Comparison of ENCODE assay signal across 8 cellular contexts in the genomic region with DNA sequence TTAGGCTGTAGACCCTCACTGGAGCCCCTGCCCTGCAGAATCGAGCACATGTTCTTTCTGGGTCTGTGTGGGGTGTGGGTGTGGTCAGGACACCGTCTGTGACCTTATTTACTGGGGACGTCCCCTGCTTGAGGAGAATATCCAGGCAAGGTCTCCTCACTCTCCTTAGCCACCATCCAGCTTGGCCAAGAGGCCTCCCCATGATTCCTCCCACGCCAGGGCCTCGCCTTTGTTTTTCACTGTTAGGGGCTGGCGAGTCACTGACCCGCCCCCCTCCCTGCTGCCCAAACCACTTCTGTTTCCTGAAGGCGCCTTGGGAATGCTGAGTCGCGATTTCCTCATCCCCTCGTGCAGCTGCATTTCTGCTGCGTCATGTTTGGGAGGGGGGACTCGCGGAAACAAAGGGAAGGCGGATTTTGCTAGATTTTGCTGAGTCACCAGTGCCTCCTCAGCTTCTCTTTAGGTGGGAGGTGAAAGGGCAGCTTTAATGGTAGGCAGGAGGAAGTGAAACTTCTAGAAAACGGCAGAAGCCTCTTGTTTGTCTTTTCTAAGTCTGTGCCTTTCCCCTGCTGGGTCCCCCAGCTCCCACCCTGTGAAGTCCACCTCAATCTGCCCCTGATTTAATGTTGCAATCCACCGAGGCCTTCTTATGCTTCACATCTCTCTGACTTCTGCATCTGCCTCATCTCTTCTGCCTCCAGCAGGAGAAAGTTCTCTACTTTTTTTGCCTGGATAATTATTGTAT. TPM values are rescaled to one million over a fixed set of nuclear protein-coding genes. Genes with fewer than 3 reads are reported as not detected.
DNase-seq lines count a peak whose midpoint lies in the region; ATAC-seq lines count a peak whose summit lies in the region.

No MANE protein-coding gene starts in this region.

- peaks cover 35% of the 10 kb centered on the region for H3K4me1 ChIP-seq in skeletal muscle satellite cell (ENCODE audit: control insufficient read depth, insufficient read depth, low read length)

- no peaks in the 10 kb centered on the region for H3K36me3 ChIP-seq in skeletal muscle satellite cell (ENCODE audit: insufficient read depth, low read length)

- in situ Hi-C loops in KBM-7 (cut with MboI; ENCODE audit: low pct_unique_long_range_greater_than_20kb, low sequenced_read_pairs), result no loop called here

- peak overlapping the region; percentile 74 for H3K9ac ChIP-seq in skeletal muscle satellite cell (ENCODE audit: low read depth, low read length)

- DNase-seq in ELF-1 (ENCODE audit: low read depth, low spot score) (peak; percentile 99), KBM-7 (peak; percentile 99), SK-N-DZ (ENCODE audit: low spot score) (peak; percentile 96), cerebellar cortex (ENCODE audit: low spot score) (peak; percentile 80), iris pigment epithelial cell (ENCODE audit: low read depth) (peak; percentile 99)

- no peaks in the 10 kb centered on the region for H3K9me3 ChIP-seq in skeletal muscle satellite cell (replicated peaks; ENCODE audit: low read length)

- H3K4me2 ChIP-seq in skeletal muscle satellite cell (ENCODE audit: low read length), result peak overlapping the region; percentile 73

- ATAC-seq in GM21576 (IDR thresholded peaks at IDR 0.05; ENCODE audit: unreplicated experiment) (peak; percentile 53), HG03025 (IDR thresholded peaks at IDR 0.05; ENCODE audit: low FRiP score, unreplicated experiment) (no peak)

- H3K4me3 ChIP-seq in skeletal muscle satellite cell (ENCODE audit: low read length), result peak overlapping the region; percentile 56

- no peaks in the 10 kb centered on the region for H3K27me3 ChIP-seq in skeletal muscle satellite cell (ENCODE audit: control insufficient read depth, insufficient read depth, low read length)

RNA-seq across cellular contexts. Expression of a gene that starts 4.0 kb away (rescaled TPM):
- 2.6 and 2.8 TPM in 2 replicates for polyA plus RNA-seq in SK-N-DZ (2014; cell fraction: cytosol; rRNA removed)
- 1.1 and 1.5 TPM in 2 replicates for polyA plus RNA-seq in SK-N-DZ (2014; cell fraction: nucleus; rRNA removed)
- 320 and 388 TPM in 2 replicates for total RNA-seq in skeletal muscle satellite cell (2012; rRNA removed)

RNA-seq across cellular contexts. Expression of a gene that starts 23.0 kb away (rescaled TPM):
- polyA plus RNA-seq in SK-N-DZ (2014; cell fraction: cytosol; rRNA removed), result 121 and 151 TPM in 2 replicates
- 167 and 220 TPM in 2 replicates for polyA plus RNA-seq in SK-N-DZ (2014; cell fraction: nucleus; rRNA removed)
- 43.2 and 46.9 TPM in 2 replicates for total RNA-seq in skeletal muscle satellite cell (2012; rRNA removed)
